ENCODE assay signal across 22 cellular contexts in the genomic region with DNA sequence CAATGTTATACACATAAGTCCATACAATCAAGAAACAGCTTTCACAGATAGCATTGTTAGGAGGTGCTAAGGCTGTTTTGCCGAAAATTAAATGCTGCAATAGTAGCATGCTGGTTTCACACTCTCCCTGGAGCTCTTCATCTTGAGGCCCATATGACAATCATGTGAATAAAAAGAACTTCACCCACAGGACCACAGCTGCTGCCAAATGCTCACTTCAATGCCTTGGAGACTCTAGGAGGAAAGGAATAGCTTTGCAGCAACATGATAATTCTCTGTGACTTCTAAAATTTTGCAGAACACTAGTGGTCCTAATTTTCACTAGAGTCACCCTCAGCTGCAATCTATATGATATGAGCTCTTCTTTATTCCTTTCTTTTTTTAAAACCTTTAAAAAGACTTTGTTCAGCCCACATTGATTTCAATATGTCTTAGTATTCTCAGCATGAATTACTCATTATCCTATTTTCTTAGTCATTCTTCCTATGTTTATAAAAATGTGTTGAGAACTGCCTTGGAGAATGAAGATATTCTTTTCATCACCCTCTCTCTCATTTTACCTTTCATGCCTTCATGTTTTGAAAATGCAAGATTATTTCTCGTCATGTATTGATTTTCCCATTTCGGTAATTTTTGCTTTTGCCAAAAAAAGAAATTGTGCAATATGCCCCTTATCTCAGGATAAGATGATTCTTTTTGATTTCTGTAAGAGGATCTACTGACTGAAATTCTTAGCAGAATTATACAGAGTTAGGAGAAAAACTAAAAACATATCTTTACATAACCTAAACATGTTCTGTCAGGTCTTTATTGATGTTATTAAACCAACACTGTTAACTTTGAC.
DNase-seq lines count a peak whose midpoint lies in the region; ATAC-seq and TF ChIP-seq lines count a peak whose summit lies in the region.
"Had no signal": no experiment of that assay in that cellular context is flagged by ENCODE, and none has a peak within 500 bp of the region (broad histone marks: within the 10 kb centered on the region; RNA-seq: fewer than 3 reads in every experiment).

No MANE protein-coding gene starts in this region.

- DNase-seq in ELR (ENCODE audit: low read depth), result peak; percentile 75
- peak; percentile 51 for DNase-seq in MG63
- peak; percentile 50 for DNase-seq in choroid plexus epithelial cell (ENCODE audit: low read depth)
- DNase-seq in iris pigment epithelial cell (ENCODE audit: low read depth), result peak; percentile 39
- no peak for DNase-seq in HUDEP-2 (lab: John Stamatoyannopoulos, UW; ENCODE audit: unreplicated experiment in 76 of 76)
- no peak for DNase-seq in NCI-H2081 (lab: John Stamatoyannopoulos, UW)
- DNase-seq in ecto neural progenitor cell (ENCODE audit: low spot score), result no peak
- DNase-seq in PC-3, result no peak
- DNase-seq: activated CD4-positive, alpha-beta T cell treated with anti-CD3 and anti-CD28 coated beads, Interleukin-2, amount 10 ng/mL, durations not matched to agents 7 days and 5 days; activated naive CD8-positive, alpha-beta T cell treated with anti-CD3 and anti-CD28 coated beads, Interleukin-2, amount 10 ng/mL, durations not matched to agents 7 days and 5 days; CD4-positive, alpha-beta T cell; DMS 273 treated with DMSO at 0.1 percent for 48 hours; erythroblast; left colon; NCI-H1092; NCI-H2107; NCI-H526; small intestine; stimulated activated CD4-positive, alpha-beta T cell treated with anti-CD3 and anti-CD28 coated beads, Interleukin-2, amount 100 ng/mL, for 48 hours; stimulated activated naive CD4-positive, alpha-beta T cell treated with Interleukin-2 at 50 U/mL for 16 hours; tibial artery had no signal

- CTCF ChIA-PET in PC-3 (lab: Charles Lee), result no interaction called here

- H3K4me3 ChIP-seq in MG63, result no peak overlapping the region
- H3K4me3 ChIP-seq in choroid plexus epithelial cell (ENCODE audit: low read depth, low read length), result no peak overlapping the region
- H3K4me3 ChIP-seq in PC-3 (ENCODE audit: low read length), result no peak overlapping the region
- H3K4me3 ChIP-seq: cardiac muscle cell, tibial artery had no signal

- H3K36me3 ChIP-seq in MG63, result no peaks in the 10 kb centered on the region
- H3K36me3 ChIP-seq in PC-3 (ENCODE audit: low read depth, low read length), result no peaks in the 10 kb centered on the region
- H3K36me3 ChIP-seq: cardiac muscle cell, tibial artery had no signal

- H3K9me2 ChIP-seq in PC-3 (replicated peaks; ENCODE audit: low read length), result no peaks in the 10 kb centered on the region

- no peak for TF ChIP-seq CTCF in choroid plexus epithelial cell (conservative IDR thresholded peaks at IDR 0.05; ENCODE audit: low read depth, low read length)
- TF ChIP-seq CTCF in PC-3 (conservative IDR thresholded peaks at IDR 0.05; ENCODE audit: low read depth, low read length), result no peak

- no TSS peak for BruUV-seq in PC-3 (replicated peaks; lab: Mats Ljungman, UMichigan)

- no peak overlapping the region for H2AFZ ChIP-seq in PC-3 (ENCODE audit: low read length)

- intact Hi-C loops in PC-3 (cut with micrococcal nuclease), result no loop called here

- no peak overlapping the region for H3K4me2 ChIP-seq in PC-3 (ENCODE audit: low read length)

- H3K27me3 ChIP-seq in MG63 (no peaks in the 10 kb centered on the region), PC-3 (ENCODE audit: low read length) (0 out of 2 replicates have a peak, but pooled peaks cover 6% of the 10 kb centered on the region)
- H3K27me3 ChIP-seq: cardiac muscle cell, tibial artery had no signal

- no peak overlapping the region for H3K9ac ChIP-seq in PC-3 (ENCODE audit: low read length)

- H3K79me2 ChIP-seq in PC-3 (ENCODE audit: low read length), result no peaks in the 10 kb centered on the region

- H3F3A ChIP-seq in PC-3 (ENCODE audit: low read length, unreplicated experiment), result no peaks in the 10 kb centered on the region

- H3K9me3 ChIP-seq in MG63 (no peaks in the 10 kb centered on the region), PC-3 (ENCODE audit: low read length) (no peaks in the 10 kb centered on the region)
- H3K9me3 ChIP-seq: tibial artery had no signal

- ATAC-seq in PC-3, result no peak
- ATAC-seq: left colon had no signal

- no peaks in the 10 kb centered on the region for H3K4me1 ChIP-seq in PC-3 (ENCODE audit: insufficient read depth, low read length)

- H3K27ac ChIP-seq in PC-3 (ENCODE audit: low read length), result no peak overlapping the region
- H3K27ac ChIP-seq: cardiac muscle cell, tibial artery had no signal

- H4K20me1 ChIP-seq in PC-3 (ENCODE audit: low read length), result no peaks in the 10 kb centered on the region

- POLR2A ChIA-PET in PC-3 (lab: Charles Lee; ENCODE audit: unreplicated experiment), result no interaction called here

Comparison
In these comparisons a context has a peak if more than half of its experiments do, and no peak if none do; other contexts are left out.
1. DNase-seq: peak in ELR (single experiment), MG63 (single experiment), choroid plexus epithelial cell (single experiment) and iris pigment epithelial cell (single experiment); none in HUDEP-2 (0 of 76), NCI-H2081 (0 of 2), ecto neural progenitor cell (single experiment) and PC-3 (single experiment).